In the genomic region with DNA sequence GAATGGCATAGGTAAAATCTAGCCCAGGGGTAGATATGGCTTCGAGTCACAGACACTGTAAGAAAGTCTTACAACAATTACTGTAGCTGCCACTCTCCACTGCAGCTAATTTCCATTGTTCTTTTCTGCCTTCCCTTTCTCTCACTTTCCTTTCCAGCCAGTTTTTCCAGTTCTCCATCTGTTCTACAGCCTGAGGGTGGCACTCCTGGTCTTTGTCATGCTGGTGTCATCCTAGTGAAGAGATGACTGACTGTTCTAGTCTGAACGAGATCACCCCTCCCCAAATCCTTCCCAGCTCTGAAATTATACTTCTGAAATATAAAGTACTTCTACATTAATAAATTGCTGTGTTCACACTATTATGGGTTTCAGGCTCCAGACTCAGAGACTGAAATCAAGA, we compare ENCODE assay signal across 19 cellular contexts.
DNase-seq lines count a peak whose midpoint lies in the region; ATAC-seq, FAIRE-seq and TF ChIP-seq lines count a peak whose summit lies in the region.
"Had no signal": no experiment of that assay in that cellular context is flagged by ENCODE, and none has a peak within 500 bp of the region (broad histone marks: within the 10 kb centered on the region; RNA-seq: fewer than 3 reads in every experiment).

No MANE protein-coding gene starts in this region.

- 0% methylated on average over 2 of the region's 2 CpGs for WGBS in mammary epithelial cell (ENCODE audit: low coverage, missing lambda C conversion rate)
- WGBS in gastroesophageal sphincter (ENCODE audit: low coverage in 1 of 2), 2 donors = 29 to 50% methylated on average over 2 of the region's 2 CpGs
- WGBS in small intestine, 3 donors = 30 to 46% (median 37%) methylated on average over 2 of the region's 2 CpGs

- intact Hi-C loops in mammary epithelial cell (cut with micrococcal nuclease) = loop anchor here (1.0 to 2.0 kb wide), 2 partner anchors 58 to 732 kb away; no protein-coding TSS in a partner anchor

- no TSS peak for BruUV-seq in mammary epithelial cell (replicated peaks; lab: Mats Ljungman, UMichigan)

- DNase-seq in NCI-H146 (lab: John Stamatoyannopoulos, UW) (peak; percentile 28), NCI-H146 treated with DMSO at 0.1 percent for 48 hours (lab: John Stamatoyannopoulos, UW; ENCODE audit: unreplicated experiment) (no peak), LHCN-M2 (ENCODE audit: low read depth) (peak; percentile 27), mammary epithelial cell (peak; percentile 74), osteoblast (ENCODE audit: insufficient read length, low spot score, missing footprints) (no peak), small intestine (no peak), Karpas-422 (no peak)
- DNase-seq: activated CD4-positive, alpha-beta T cell treated with anti-CD3 and anti-CD28 coated beads for 4 hours; activated T-cell treated with anti-CD3 and anti-CD28 coated beads, Interleukin-2, amount 50 U/mL, for 24 hours; erythroblast; HFFc6; NCI-H1694 treated with DMSO at 0.1 percent for 48 hours; spleen; T-helper 1 cell had no signal

- no peak for TF ChIP-seq POLR2A in gastroesophageal sphincter (IDR thresholded peaks at IDR 0.05)

- H3K27me3 ChIP-seq in mammary epithelial cell (ENCODE audit: insufficient read depth, low read length) = no peaks in the 10 kb centered on the region
- H3K27me3 ChIP-seq in osteoblast (ENCODE audit: insufficient read depth, low read length) = peaks cover 4% of the 10 kb centered on the region
- no peaks in the 10 kb centered on the region for H3K27me3 ChIP-seq in gastroesophageal sphincter
- no peaks in the 10 kb centered on the region for H3K27me3 ChIP-seq in small intestine (ENCODE audit: control insufficient read depth in 2 of 2, insufficient read depth in 2 of 2, low read length in 2 of 2)
- H3K27me3 ChIP-seq in Karpas-422 (ENCODE audit: low read length) = no peaks in the 10 kb centered on the region
- H3K27me3 ChIP-seq: spleen, suprapubic skin had no signal

- in situ Hi-C loops in mammary epithelial cell (cut with MboI; ENCODE audit: low sequenced_read_pairs in 2 of 2) = no loop called here

- H4K20me1 ChIP-seq in mammary epithelial cell (ENCODE audit: insufficient read depth, low read length) (no peaks in the 10 kb centered on the region), osteoblast (ENCODE audit: insufficient read depth, low read length) (no peaks in the 10 kb centered on the region), Karpas-422 (ENCODE audit: insufficient read depth, low read depth, low read length) (no peaks in the 10 kb centered on the region)

- H3K9ac ChIP-seq in mammary epithelial cell (ENCODE audit: insufficient read depth, low read length) = no peak overlapping the region
- H3K9ac ChIP-seq in Karpas-422 (ENCODE audit: low read length) = no peak overlapping the region

- no peak for FAIRE-seq in small intestine (lab: Jason Lieb, UNC)
- FAIRE-seq: A204.1 had no signal

- CTCF ChIA-PET in mammary epithelial cell (lab: Charles Lee; ENCODE audit: low non-redundant PET) = interaction anchor here (0.7 to 1.7 kb wide), 2 partner anchors 58 to 572 kb away, joined by 3 to 8 read pairs; no protein-coding TSS in a partner anchor

- TF ChIP-seq EP300 in gastroesophageal sphincter (IDR thresholded peaks at IDR 0.05) = no peak

- peak overlapping the region; percentile 33 for H3K4me2 ChIP-seq in mammary epithelial cell (ENCODE audit: insufficient read depth, low read depth, low read length)
- H3K4me2 ChIP-seq in osteoblast (ENCODE audit: insufficient read depth, low read length) = no peak overlapping the region
- no peak overlapping the region for H3K4me2 ChIP-seq in Karpas-422 (ENCODE audit: low read depth, low read length, poor library complexity, severe bottlenecking)

- no peaks in the 10 kb centered on the region for H3K9me3 ChIP-seq in mammary epithelial cell (replicated peaks; ENCODE audit: insufficient read depth, low read length)
- H3K9me3 ChIP-seq in osteoblast (ENCODE audit: low read depth, low read length) = no peaks in the 10 kb centered on the region
- H3K9me3 ChIP-seq in gastroesophageal sphincter = no peaks in the 10 kb centered on the region
- no peaks in the 10 kb centered on the region for H3K9me3 ChIP-seq in small intestine (ENCODE audit: control insufficient read depth, low read depth)
- no peaks in the 10 kb centered on the region for H3K9me3 ChIP-seq in Karpas-422 (ENCODE audit: low read length)
- H3K9me3 ChIP-seq: Caco-2, spleen, suprapubic skin had no signal

- peak in 1 of 2 donors; percentile 56 for TF ChIP-seq CTCF in mammary epithelial cell (conservative IDR thresholded peaks at IDR 0.05 in 1 of 2, IDR thresholded peaks at IDR 0.05 in 1 of 2; ENCODE audit: extremely low read depth in 1 of 2, insufficient read depth in 1 of 2, low read depth in 1 of 2, low read length in 2 of 2)
- peak; percentile 10 for TF ChIP-seq CTCF in osteoblast (IDR thresholded peaks at IDR 0.05; ENCODE audit: extremely low read depth, low read depth, low read length)
- TF ChIP-seq CTCF in gastroesophageal sphincter (IDR thresholded peaks at IDR 0.05) = no peak

- peak overlapping the region; percentile 11 for H3K27ac ChIP-seq in mammary epithelial cell (ENCODE audit: insufficient read depth, low read depth, low read length)
- no peak overlapping the region for H3K27ac ChIP-seq in osteoblast (ENCODE audit: low read depth, low read length)
- H3K27ac ChIP-seq in gastroesophageal sphincter = no peak overlapping the region
- no peak overlapping the region for H3K27ac ChIP-seq in small intestine (ENCODE audit: low read depth in 1 of 2, low read length in 1 of 2)
- H3K27ac ChIP-seq in Karpas-422 (ENCODE audit: low read length) = no peak overlapping the region
- H3K27ac ChIP-seq: spleen, suprapubic skin had no signal

- no peak for ATAC-seq in gastroesophageal sphincter

- H3K4me3 ChIP-seq in mammary epithelial cell (replicated peaks in 1 of 3; ENCODE audit: insufficient read depth in 1 of 3, low read depth in 2 of 3, low read length in 3 of 3) (no peak overlapping the region), osteoblast (ENCODE audit: insufficient read depth, low read length) (no peak overlapping the region), gastroesophageal sphincter (no peak overlapping the region), small intestine (ENCODE audit: low read depth in 1 of 2, low read length in 2 of 2) (no peak overlapping the region), Karpas-422 (ENCODE audit: low read length) (no peak overlapping the region)
- H3K4me3 ChIP-seq: lung, spleen, suprapubic skin had no signal

- H3K4me1 ChIP-seq in mammary epithelial cell (ENCODE audit: insufficient read depth, low read length) (peaks cover 16% of the 10 kb centered on the region), osteoblast (ENCODE audit: insufficient read depth, low read length) (no peaks in the 10 kb centered on the region), gastroesophageal sphincter (no peaks in the 10 kb centered on the region), small intestine (ENCODE audit: control insufficient read depth in 2 of 2, insufficient read depth in 1 of 2, low read depth in 1 of 2, low read length in 1 of 2) (no peaks in the 10 kb centered on the region), Karpas-422 (ENCODE audit: low read length) (no peaks in the 10 kb centered on the region)
- H3K4me1 ChIP-seq: Caco-2, spleen had no signal

- dilution Hi-C loops in mammary epithelial cell (cut with HindIII; ENCODE audit: low sequenced_read_pairs) = no loop called here

- H3K79me2 ChIP-seq in mammary epithelial cell (ENCODE audit: insufficient read depth, low read length) (no peaks in the 10 kb centered on the region), osteoblast (ENCODE audit: insufficient read depth, low read length) (no peaks in the 10 kb centered on the region), Karpas-422 (ENCODE audit: low read length) (no peaks in the 10 kb centered on the region)

- no peaks in the 10 kb centered on the region for H3K36me3 ChIP-seq in mammary epithelial cell (ENCODE audit: insufficient read depth, low read length)
- H3K36me3 ChIP-seq in osteoblast (ENCODE audit: insufficient read depth, low read length) = no peaks in the 10 kb centered on the region
- H3K36me3 ChIP-seq in gastroesophageal sphincter = no peaks in the 10 kb centered on the region
- no peaks in the 10 kb centered on the region for H3K36me3 ChIP-seq in small intestine (ENCODE audit: control insufficient read depth in 2 of 2, insufficient read depth in 2 of 2, low read length in 2 of 2)
- H3K36me3 ChIP-seq in Karpas-422 (ENCODE audit: insufficient read depth, low read length) = no peaks in the 10 kb centered on the region
- H3K36me3 ChIP-seq: spleen, suprapubic skin had no signal

- H2AFZ ChIP-seq in mammary epithelial cell (ENCODE audit: low read depth, low read length) (no peak overlapping the region), osteoblast (ENCODE audit: low read length) (no peak overlapping the region), Karpas-422 (ENCODE audit: low read length) (no peak overlapping the region)

- H3K9me2 ChIP-seq in Karpas-422 (replicated peaks; ENCODE audit: insufficient read depth, low read length) = no peaks in the 10 kb centered on the region

Comparison
In these comparisons a context has a peak if more than half of its experiments do, and no peak if none do; other contexts are left out.
1. DNase-seq: peak in NCI-H146 (single experiment), LHCN-M2 (single experiment) and mammary epithelial cell (single experiment); none in NCI-H146 treated with DMSO at 0.1 percent for 48 hours (single experiment), osteoblast (single experiment), small intestine (single experiment) and Karpas-422 (single experiment).